8 cellular contexts compared by ENCODE assay signal in the genomic region with DNA sequence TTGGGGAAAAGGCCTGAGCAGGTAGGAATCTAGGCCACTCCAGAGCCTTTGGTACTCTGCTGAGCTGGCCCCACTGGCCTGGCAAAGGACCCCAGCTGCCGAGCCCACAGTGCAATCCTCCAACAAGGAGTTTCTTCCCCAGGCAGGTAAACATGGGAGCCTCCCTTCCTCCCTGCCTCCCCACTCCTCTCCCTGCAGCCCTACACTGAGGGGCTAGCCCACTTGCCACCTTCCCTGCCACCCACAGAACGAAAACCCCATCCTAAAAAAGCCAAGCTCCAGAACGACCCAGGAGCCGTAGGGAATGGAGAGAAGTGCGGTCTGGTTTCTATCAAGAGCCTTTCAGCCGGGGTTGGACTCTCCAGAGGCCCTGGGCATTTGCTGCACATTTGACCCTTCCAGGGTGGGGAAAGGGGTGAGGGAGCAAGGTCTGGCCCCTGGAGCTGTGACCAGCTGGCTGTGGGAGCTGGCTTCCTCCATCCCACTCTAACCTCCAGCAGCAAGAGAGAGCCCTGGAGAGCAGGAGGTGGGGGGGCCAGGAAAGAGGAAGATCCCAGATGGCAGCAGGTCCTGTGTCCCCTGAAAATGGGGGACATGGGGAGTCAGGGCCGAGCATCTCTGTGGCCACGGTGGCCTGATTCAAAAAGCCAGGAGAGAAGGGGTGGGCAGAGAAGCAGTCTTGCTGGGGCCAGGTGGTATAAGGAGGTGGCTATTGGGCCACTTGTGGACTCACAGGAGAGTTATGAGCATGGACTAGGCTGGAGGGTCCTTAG. TPM values are rescaled to one million over a fixed set of nuclear protein-coding genes. Genes with fewer than 3 reads are reported as not detected.
DNase-seq lines count a peak whose midpoint lies in the region; ATAC-seq and TF ChIP-seq lines count a peak whose summit lies in the region.

No MANE protein-coding gene starts in this region.

- 98% methylated on average over 6 of the region's 8 CpGs for WGBS in mammary epithelial cell (ENCODE audit: low coverage, missing lambda C conversion rate)

- no peaks in the 10 kb centered on the region for H3K9me2 ChIP-seq in Karpas-422 (replicated peaks; ENCODE audit: insufficient read depth, low read length)

- no peaks in the 10 kb centered on the region for H3K36me3 Mint-ChIP-seq in MCF 10A (ENCODE audit: insufficient read depth, unreplicated experiment)
- no peaks in the 10 kb centered on the region for H3K36me3 Mint-ChIP-seq in naive B cell
- no peaks in the 10 kb centered on the region for H3K36me3 Mint-ChIP-seq in type B pancreatic cell

- CTCF ChIA-PET in MCF 10A (lab: Yijun Ruan, JAX): interaction anchor here (0.6 to 1.3 kb wide), 5 partner anchors 13 to 300 kb away, joined by 3 to 6 read pairs (median 4); no protein-coding TSS in a partner anchor
- CTCF ChIA-PET in mammary epithelial cell (lab: Charles Lee; ENCODE audit: low non-redundant PET): no interaction called here

- in situ Hi-C loops in mammary epithelial cell (cut with MboI; ENCODE audit: low sequenced_read_pairs in 2 of 2): no loop called here

- H3K9ac ChIP-seq in mammary epithelial cell (ENCODE audit: insufficient read depth, low read length) (no peak overlapping the region), Karpas-422 (ENCODE audit: low read length) (no peak overlapping the region)

- H3K27ac ChIP-seq in mammary epithelial cell (ENCODE audit: insufficient read depth, low read depth, low read length): no peak overlapping the region
- H3K27ac ChIP-seq in cingulate gyrus (ENCODE audit: low read depth, low read length): peak overlapping the region; percentile 61
- no peak overlapping the region for H3K27ac ChIP-seq in Karpas-422 (ENCODE audit: low read length)

- dilution Hi-C loops in mammary epithelial cell (cut with HindIII; ENCODE audit: low sequenced_read_pairs): no loop called here

- BruUV-seq in MCF 10A (replicated peaks; lab: Mats Ljungman, UMichigan) (no TSS peak), mammary epithelial cell (replicated peaks; lab: Mats Ljungman, UMichigan) (no TSS peak)

- H3K27ac Mint-ChIP-seq in MCF 10A (ENCODE audit: low read depth, unreplicated experiment) (no peak overlapping the region), naive B cell (peak overlapping the region in 1 of 6 donors; percentile 55), type B pancreatic cell (peak overlapping the region; percentile 50)

- peaks cover 12% of the 10 kb centered on the region for H3K4me1 ChIP-seq in mammary epithelial cell (ENCODE audit: insufficient read depth, low read length)
- H3K4me1 ChIP-seq in Karpas-422 (ENCODE audit: low read length): peaks cover 9% of the 10 kb centered on the region

- DNase-seq in MCF 10A (ENCODE audit: unreplicated experiment) (no peak), mammary epithelial cell (no peak), naive B cell (no peak), type B pancreatic cell (ENCODE audit: extremely low spot score, unreplicated experiment) (no peak), Karpas-422 (no peak), left lobe of liver (ENCODE audit: low spot score) (no peak)

- no peaks in the 10 kb centered on the region for H3K9me3 Mint-ChIP-seq in MCF 10A (ENCODE audit: unreplicated experiment)
- no peaks in the 10 kb centered on the region for H3K9me3 Mint-ChIP-seq in naive B cell
- no peaks in the 10 kb centered on the region for H3K9me3 Mint-ChIP-seq in type B pancreatic cell

- H3K9me3 ChIP-seq in mammary epithelial cell (replicated peaks; ENCODE audit: insufficient read depth, low read length) (no peaks in the 10 kb centered on the region), Karpas-422 (ENCODE audit: low read length) (no peaks in the 10 kb centered on the region)

- H3K27me3 Mint-ChIP-seq in MCF 10A (ENCODE audit: insufficient read depth, unreplicated experiment) (peaks cover 14% of the 10 kb centered on the region), naive B cell (peaks cover 4 to 45% (median 16%) of the 10 kb centered on the region in 3 donors), type B pancreatic cell (peaks cover 46% of the 10 kb centered on the region)

- H3K27me3 ChIP-seq in mammary epithelial cell (ENCODE audit: insufficient read depth, low read length) (no peaks in the 10 kb centered on the region), Karpas-422 (ENCODE audit: low read length) (no peaks in the 10 kb centered on the region)

- no peak overlapping the region for H3K4me3 ChIP-seq in mammary epithelial cell (replicated peaks in 1 of 3; ENCODE audit: insufficient read depth in 1 of 3, low read depth in 2 of 3, low read length in 3 of 3)
- H3K4me3 ChIP-seq in Karpas-422 (ENCODE audit: low read length): no peak overlapping the region

- TF ChIP-seq CTCF in MCF 10A (IDR thresholded peaks at IDR 0.05; ENCODE audit: unreplicated experiment): no peak
- TF ChIP-seq CTCF in mammary epithelial cell (conservative IDR thresholded peaks at IDR 0.05 in 1 of 2, IDR thresholded peaks at IDR 0.05 in 1 of 2; ENCODE audit: extremely low read depth in 1 of 2, insufficient read depth in 1 of 2, low read depth in 1 of 2, low read length in 2 of 2): no peak
- no peak for TF ChIP-seq CTCF in type B pancreatic cell (conservative IDR thresholded peaks at IDR 0.05)

- H2AFZ ChIP-seq in mammary epithelial cell (ENCODE audit: low read depth, low read length) (no peak overlapping the region), Karpas-422 (ENCODE audit: low read length) (no peak overlapping the region)

- H3K4me1 Mint-ChIP-seq in MCF 10A (ENCODE audit: insufficient read depth, unreplicated experiment) (peaks cover 6% of the 10 kb centered on the region), naive B cell (peaks cover 7 to 14% (median 8%) of the 10 kb centered on the region in 3 donors), type B pancreatic cell (ENCODE audit: unreplicated experiment) (peaks cover 9% of the 10 kb centered on the region)

- H4K20me1 ChIP-seq in mammary epithelial cell (ENCODE audit: insufficient read depth, low read length) (no peaks in the 10 kb centered on the region), Karpas-422 (ENCODE audit: insufficient read depth, low read depth, low read length) (no peaks in the 10 kb centered on the region)

- no peak overlapping the region for H3K4me2 ChIP-seq in mammary epithelial cell (ENCODE audit: insufficient read depth, low read depth, low read length)
- no peak overlapping the region for H3K4me2 ChIP-seq in Karpas-422 (ENCODE audit: low read depth, low read length, poor library complexity, severe bottlenecking)

- ATAC-seq in naive B cell (ENCODE audit: low read depth in 2 of 2): no peak
- ATAC-seq in left lobe of liver: no peak
- ATAC-seq in GM21717 (IDR thresholded peaks at IDR 0.05; ENCODE audit: unreplicated experiment): no peak

- intact Hi-C loops in MCF 10A (cut with micrococcal nuclease) (no loop called here), mammary epithelial cell (cut with micrococcal nuclease) (no loop called here)

- POLR2A ChIA-PET in MCF 10A (lab: Yijun Ruan, JAX): interaction anchor here (0.6 to 2.3 kb wide), 4 partner anchors 10 to 198 kb away, joined by 3 to 9 read pairs (median 4); a partner anchor contains a TSS

- peak overlapping the region; percentile 47 for H3K4me3 Mint-ChIP-seq in MCF 10A (ENCODE audit: unreplicated experiment)
- peak overlapping the region; percentile 56 to 96 (median 82) for H3K4me3 Mint-ChIP-seq in naive B cell
- H3K4me3 Mint-ChIP-seq in type B pancreatic cell: peak overlapping the region; percentile 83

- H3K79me2 ChIP-seq in mammary epithelial cell (ENCODE audit: insufficient read depth, low read length) (no peaks in the 10 kb centered on the region), Karpas-422 (ENCODE audit: low read length) (no peaks in the 10 kb centered on the region)

- H3K36me3 ChIP-seq in mammary epithelial cell (ENCODE audit: insufficient read depth, low read length): no peaks in the 10 kb centered on the region
- H3K36me3 ChIP-seq in Karpas-422 (ENCODE audit: insufficient read depth, low read length): no peaks in the 10 kb centered on the region

RNA-seq across cellular contexts. Expression of a gene that starts 1.3 kb away (rescaled TPM):
- total RNA-seq in MCF 10A (2022) (3.2 and 7.0 TPM in 2 replicates), mammary epithelial cell (1 to 10 TPM; 1.2 TPM), type B pancreatic cell (ENCODE audit: low replicate concordance) (36.6 and 106 TPM in 2 replicates), left lobe of liver (5.9 TPM)
- polyA plus RNA-seq in mammary epithelial cell (0.52 TPM), naive B cell (ENCODE audit: low read depth in 6 of 6) (under 1 TPM in 2 of 6 donors, not detected in 4; 0.08 to 0.23 TPM)
- 8.9 TPM for polyA minus RNA-seq in mammary epithelial cell
- total RNA-seq in Karpas-422 (2014; rRNA removed; shearing (Covaris generic); ENCODE audit: low replicate concordance): 0.65 TPM in 1 of 2 replicates, not detected in the other

RNA-seq across cellular contexts. Expression of a gene that starts 16.2 kb away (rescaled TPM):
- total RNA-seq in MCF 10A (2022): 3.4 and 4.1 TPM in 2 replicates
- 10 to 100 TPM; 38.5 to 45.5 TPM for total RNA-seq in mammary epithelial cell
- 25.8 TPM for polyA plus RNA-seq in mammary epithelial cell
- 15.7 TPM for polyA minus RNA-seq in mammary epithelial cell
- not detected for polyA plus RNA-seq in naive B cell (ENCODE audit: low read depth in 6 of 6)
- 34.9 and 96.2 TPM in 2 replicates for total RNA-seq in type B pancreatic cell (ENCODE audit: low replicate concordance)
- not detected in 2 replicates for total RNA-seq in Karpas-422 (2014; rRNA removed; shearing (Covaris generic); ENCODE audit: low replicate concordance)
- total RNA-seq in left lobe of liver: 1.2 TPM

RNA-seq across cellular contexts. Expression of a gene that starts 35.6 kb away (rescaled TPM):
- not detected in 2 replicates for total RNA-seq in MCF 10A (2022)
- total RNA-seq in mammary epithelial cell: not detected
- not detected for polyA plus RNA-seq in mammary epithelial cell
- not detected for polyA minus RNA-seq in mammary epithelial cell
- polyA plus RNA-seq in naive B cell (ENCODE audit: low read depth in 6 of 6): not detected
- total RNA-seq in type B pancreatic cell (ENCODE audit: low replicate concordance): 0.80 and 1.3 TPM in 2 replicates
- not detected in 2 replicates for total RNA-seq in Karpas-422 (2014; rRNA removed; shearing (Covaris generic); ENCODE audit: low replicate concordance)
- total RNA-seq in left lobe of liver: not detected

RNA-seq across cellular contexts. Expression of a gene that starts 41.2 kb away (rescaled TPM):
- total RNA-seq in MCF 10A (2022) (56.5 and 71.2 TPM in 2 replicates), mammary epithelial cell (10 to 100 TPM; 22.2 to 43.2 TPM), type B pancreatic cell (ENCODE audit: low replicate concordance) (27.9 and 28.5 TPM in 2 replicates), left lobe of liver (25.8 TPM)
- polyA plus RNA-seq in mammary epithelial cell (53.1 TPM), naive B cell (ENCODE audit: low read depth in 6 of 6) (10 to 100 TPM; 32.4 to 47.3 (median 39.6) TPM)
- 15.8 TPM for polyA minus RNA-seq in mammary epithelial cell
- 33.8 and 34.6 TPM in 2 replicates for total RNA-seq in Karpas-422 (2014; rRNA removed; shearing (Covaris generic); ENCODE audit: low replicate concordance)

RNA-seq across cellular contexts. Expression of a gene that starts 47.2 kb away (rescaled TPM):
- total RNA-seq in MCF 10A (2022): not detected in 2 replicates
- total RNA-seq in mammary epithelial cell: under 1 TPM in 1 of 2 donors, not detected in 1; 0.28 TPM
- not detected for polyA plus RNA-seq in mammary epithelial cell
- polyA minus RNA-seq in mammary epithelial cell: not detected
- not detected for polyA plus RNA-seq in naive B cell (ENCODE audit: low read depth in 6 of 6)
- total RNA-seq in type B pancreatic cell (ENCODE audit: low replicate concordance): 0.12 TPM in 1 of 2 replicates, not detected in the other
- total RNA-seq in Karpas-422 (2014; rRNA removed; shearing (Covaris generic); ENCODE audit: low replicate concordance): not detected in 2 replicates
- not detected for total RNA-seq in left lobe of liver
